ENCODE assay signal across 8 cellular contexts in genomic region chr19:36115453-36116343, GRCh38. TPM values are rescaled to one million over a fixed set of nuclear protein-coding genes. Genes with fewer than 3 reads are reported as not detected.
DNase-seq lines count a peak whose midpoint lies in the region; ATAC-seq and TF ChIP-seq lines count a peak whose summit lies in the region.

TSS of gene TBCB (plus strand) at chr19:36115468. CDS start at chr19:36115561, 93 bp downstream.

- H3K79me2 ChIP-seq in fibroblast of lung (ENCODE audit: control insufficient read depth, insufficient read depth, low read length), result peaks cover 21% of the 10 kb centered on the region

- peak within 1 kb of the TSS; percentile 98 for H3K23ac ChIP-seq in neuronal stem cell (ENCODE audit: low read depth, low read length, poor library complexity)

- WGBS in neuronal stem cell (ENCODE audit: extremely low coverage in 2 of 2, insufficient read length in 2 of 2, insufficient replicate concordance in 1 of 2), 2 donors, result no CpG with 5 or more reads among the region's 59 CpGs

- TF ChIP-seq POLR2A in GM10847 (IDR thresholded peaks at IDR 0.05; ENCODE audit: extremely low read depth, insufficient read length), result peak; percentile 78

- H4K8ac ChIP-seq in neuronal stem cell (ENCODE audit: low read depth, low read length), result no peak within 1 kb of the TSS

- H3K27ac ChIP-seq in fibroblast of lung (ENCODE audit: insufficient read depth, low read length), result peak within 1 kb of the TSS; percentile 96
- H3K27ac ChIP-seq in neuronal stem cell (replicated peaks; ENCODE audit: low read length), result peak within 1 kb of the TSS; percentile 97
- peak within 1 kb of the TSS; percentile 68 to 86 for H3K27ac ChIP-seq in thoracic aorta

- H3K4ac ChIP-seq in neuronal stem cell (ENCODE audit: low read length), result no peak within 1 kb of the TSS

- H3K36me3 ChIP-seq in fibroblast of lung (ENCODE audit: control insufficient read depth, insufficient read depth, low read length), result peaks cover 18% of the 10 kb centered on the region
- peaks cover 24 to 70% of the 10 kb centered on the region in 2 donors for H3K36me3 ChIP-seq in neuronal stem cell (replicated peaks in 1 of 2; ENCODE audit: control insufficient read depth in 2 of 2, insufficient read depth in 2 of 2, low read length in 2 of 2)
- H3K36me3 ChIP-seq in thoracic aorta, result peaks cover 14% of the 10 kb centered on the region

- DNase-seq in NOMO-1 treated with dmso at 0.1 percent for 144 hours (lab: John Stamatoyannopoulos, UW; ENCODE audit: unreplicated experiment) (peak; percentile 65), activated T-cell treated with anti-CD3 and anti-CD28 coated beads for 48 hours (ENCODE audit: low read depth) (peak; percentile 86), fibroblast of lung (ENCODE audit: low read depth in 2 of 2) (peak in 1 of 2 donors; percentile 27), neuronal stem cell (ENCODE audit: low spot score) (no peak), thoracic aorta (ENCODE audit: low spot score) (peak; percentile 42)

- peak within 1 kb of the TSS; percentile 97 for H4K91ac ChIP-seq in neuronal stem cell (ENCODE audit: low read depth, low read length, poor library complexity)

- no peaks in the 10 kb centered on the region for H3K9me3 ChIP-seq in fibroblast of lung (ENCODE audit: control insufficient read depth, insufficient read depth, low read depth, low read length)
- H3K9me3 ChIP-seq in neuronal stem cell (replicated peaks in 1 of 2; ENCODE audit: control insufficient read depth in 2 of 2, insufficient read depth in 1 of 2, low read depth in 1 of 2, low read length in 2 of 2), result peaks cover 0 to 2% of the 10 kb centered on the region in 2 donors
- no peaks in the 10 kb centered on the region for H3K9me3 ChIP-seq in thoracic aorta

- ATAC-seq in HG02571 (IDR thresholded peaks at IDR 0.05; ENCODE audit: unreplicated experiment), result peak; percentile 25
- peak; percentile 4 for ATAC-seq in thoracic aorta (ENCODE audit: insufficient number of reproducible peaks, low FRiP score, low read depth)
- no peak for ATAC-seq in HG03565 (IDR thresholded peaks at IDR 0.05; ENCODE audit: unreplicated experiment)

- H3K9ac ChIP-seq in fibroblast of lung (ENCODE audit: insufficient read depth, low read length) (peak within 1 kb of the TSS; percentile 87), neuronal stem cell (ENCODE audit: low read depth, low read length, poor library complexity) (peak within 1 kb of the TSS; percentile 96)

- peak within 1 kb of the TSS; percentile 100 for H3K4me2 ChIP-seq in fibroblast of lung (ENCODE audit: extremely low read depth, insufficient read depth, low read length)
- H3K4me2 ChIP-seq in neuronal stem cell (ENCODE audit: insufficient read depth, low read length, poor library complexity, severe bottlenecking), result peak within 1 kb of the TSS; percentile 92

- TF ChIP-seq CTCF in fibroblast of lung (conservative IDR thresholded peaks at IDR 0.05 in 1 of 2, IDR thresholded peaks at IDR 0.05 in 1 of 2; ENCODE audit: low read depth in 1 of 2, low read length in 2 of 2) (no peak), thoracic aorta (IDR thresholded peaks at IDR 0.05) (no peak)

- H2AFZ ChIP-seq in fibroblast of lung (ENCODE audit: low read length) (peak within 1 kb of the TSS; percentile 89), neuronal stem cell (ENCODE audit: low read length) (peak within 1 kb of the TSS; percentile 91)

- H3K79me1 ChIP-seq in neuronal stem cell (ENCODE audit: low read depth, low read length), result peaks cover 27% of the 10 kb centered on the region

- peak within 1 kb of the TSS; percentile 97 for H3K18ac ChIP-seq in neuronal stem cell (ENCODE audit: low read length)

- H2BK15ac ChIP-seq in neuronal stem cell (ENCODE audit: low read length), result peak within 1 kb of the TSS; percentile 96

- H3K27me3 ChIP-seq in fibroblast of lung (ENCODE audit: control insufficient read depth, insufficient read depth, low read length) (no peaks in the 10 kb centered on the region), neuronal stem cell (ENCODE audit: control insufficient read depth in 3 of 3, insufficient read depth in 3 of 3, low read depth in 1 of 3, low read length in 3 of 3) (peaks cover 0 to under 1% (median 0%) of the 10 kb centered on the region in 3 experiments), thoracic aorta (replicated peaks; ENCODE audit: insufficient read depth) (no peaks in the 10 kb centered on the region)

- peak within 1 kb of the TSS; percentile 84 for H2BK5ac ChIP-seq in neuronal stem cell (ENCODE audit: low read length)

- peaks cover 10% of the 10 kb centered on the region for H3K4me1 ChIP-seq in fibroblast of lung (ENCODE audit: control insufficient read depth, extremely low read depth, insufficient read depth, low read length)
- peaks cover 8 to 28% of the 10 kb centered on the region in 2 donors for H3K4me1 ChIP-seq in neuronal stem cell (ENCODE audit: control insufficient read depth in 2 of 2, insufficient read depth in 1 of 2, low read depth in 1 of 2, low read length in 2 of 2)
- peaks cover 18 to 30% of the 10 kb centered on the region in 2 donors for H3K4me1 ChIP-seq in thoracic aorta (ENCODE audit: control insufficient read depth in 1 of 2, low read depth in 2 of 2)

- H4K20me1 ChIP-seq in fibroblast of lung (ENCODE audit: control insufficient read depth, extremely low read depth, insufficient read depth, low read length), result no peaks in the 10 kb centered on the region

- no peak within 1 kb of the TSS for H2BK12ac ChIP-seq in neuronal stem cell (ENCODE audit: low read length)

- peak within 1 kb of the TSS; percentile 8 for H2BK120ac ChIP-seq in neuronal stem cell (ENCODE audit: low read depth, low read length)

- H3K4me3 ChIP-seq in fibroblast of lung (replicated peaks in 1 of 4; ENCODE audit: control extremely low read depth in 1 of 4, insufficient read depth in 1 of 4, low read depth in 3 of 4, low read length in 4 of 4) (peak within 1 kb of the TSS; percentile 71 to 90 (median 82)), neuronal stem cell (ENCODE audit: low read length in 2 of 2) (peak within 1 kb of the TSS; percentile 71 to 93), thoracic aorta (peak within 1 kb of the TSS; percentile 92)

- peak within 1 kb of the TSS; percentile 100 for H3K14ac ChIP-seq in neuronal stem cell (ENCODE audit: low read length)

- peak within 1 kb of the TSS; percentile 85 for H2AK5ac ChIP-seq in neuronal stem cell (ENCODE audit: low read depth, low read length)

RNA-seq across cellular contexts. Expression of gene TBCB, which starts in this region (rescaled TPM):
- 173 and 249 TPM in 2 replicates for total RNA-seq in fibroblast of lung
- 194 and 217 TPM in 2 replicates for polyA plus RNA-seq in fibroblast of lung
- 315 and 356 TPM in 2 replicates for polyA plus RNA-seq in fibroblast of lung (2012)
- polyA minus RNA-seq in fibroblast of lung (ENCODE audit: low replicate concordance), result 271 and 408 TPM in 2 replicates
- polyA plus RNA-seq in neuronal stem cell (2013, experiment 1 of 2), result 314 TPM
- 323 TPM for polyA plus RNA-seq in neuronal stem cell (2013, experiment 2 of 2)
- 100 to 1,000 TPM; 158 to 260 TPM for total RNA-seq in thoracic aorta
